1 cellular context compared by ENCODE assay signal in the genomic region with DNA sequence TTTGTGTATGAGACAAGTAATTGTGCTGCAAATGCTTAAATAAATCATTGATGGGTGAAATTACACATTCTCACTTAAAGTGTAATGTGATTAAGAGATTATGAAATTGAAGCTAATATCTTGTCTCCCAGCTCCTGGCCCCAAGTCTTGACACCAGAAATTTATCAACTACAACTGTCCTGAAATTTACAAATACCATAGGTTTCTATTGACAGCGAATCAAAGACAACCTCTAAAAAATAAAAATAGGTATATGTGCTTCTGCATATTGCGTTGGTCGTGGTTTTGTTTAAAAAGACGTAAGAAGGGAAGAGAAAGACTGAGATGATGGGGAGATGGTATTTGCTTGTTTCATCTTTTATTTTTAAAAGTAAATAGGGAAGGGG.
TF ChIP-seq lines count a peak whose summit lies in the region.

No MANE protein-coding gene starts in this region.

TF ChIP-seq in H1, 55 proteins besides CTCF, POLR2A, EP300 and RAD21:
- no peak for TF ChIP-seq TCF12 (IDR thresholded peaks at IDR 0.05; ENCODE audit: low read depth, low read length)
- TF ChIP-seq SP1 (IDR thresholded peaks at IDR 0.05; ENCODE audit: low read depth, low read length), result no peak
- TF ChIP-seq ASH2L (IDR thresholded peaks at IDR 0.05; ENCODE audit: low read length), result no peak
- no peak for TF ChIP-seq RFX5 (IDR thresholded peaks at IDR 0.05; ENCODE audit: borderline replicate concordance, low read depth, low read length)
- no peak for TF ChIP-seq SIX5 (IDR thresholded peaks at IDR 0.05; ENCODE audit: low read depth, low read length)
- no peak for TF ChIP-seq KDM1A (IDR thresholded peaks at IDR 0.05; ENCODE audit: borderline replicate concordance, low read length)
- no peak for TF ChIP-seq POU5F1 (IDR thresholded peaks at IDR 0.05; ENCODE audit: low read depth, low read length)
- no peak for TF ChIP-seq GABPA (IDR thresholded peaks at IDR 0.05; ENCODE audit: borderline replicate concordance, insufficient read depth, low read length)
- TF ChIP-seq, protein P1, sequence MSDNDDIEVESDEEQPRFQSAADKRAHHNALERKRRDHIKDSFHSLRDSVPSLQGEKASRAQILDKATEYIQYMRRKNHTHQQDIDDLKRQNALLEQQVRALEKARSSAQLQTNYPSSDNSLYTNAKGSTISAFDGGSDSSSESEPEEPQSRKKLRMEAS (IDR thresholded peaks at IDR 0.05), result no peak
- no peak for TF ChIP-seq CHD2 (IDR thresholded peaks at IDR 0.05; ENCODE audit: low read length)
- TF ChIP-seq KDM4A (IDR thresholded peaks at IDR 0.05; ENCODE audit: low read depth, low read length, severe bottlenecking), result no peak
- TF ChIP-seq ZNF274 (IDR thresholded peaks at IDR 0.05; ENCODE audit: borderline replicate concordance, extremely low read depth, low read length), result no peak
- TF ChIP-seq HDAC6 (IDR thresholded peaks at IDR 0.05; ENCODE audit: low read depth, low read length), result no peak
- TF ChIP-seq, protein P2, sequence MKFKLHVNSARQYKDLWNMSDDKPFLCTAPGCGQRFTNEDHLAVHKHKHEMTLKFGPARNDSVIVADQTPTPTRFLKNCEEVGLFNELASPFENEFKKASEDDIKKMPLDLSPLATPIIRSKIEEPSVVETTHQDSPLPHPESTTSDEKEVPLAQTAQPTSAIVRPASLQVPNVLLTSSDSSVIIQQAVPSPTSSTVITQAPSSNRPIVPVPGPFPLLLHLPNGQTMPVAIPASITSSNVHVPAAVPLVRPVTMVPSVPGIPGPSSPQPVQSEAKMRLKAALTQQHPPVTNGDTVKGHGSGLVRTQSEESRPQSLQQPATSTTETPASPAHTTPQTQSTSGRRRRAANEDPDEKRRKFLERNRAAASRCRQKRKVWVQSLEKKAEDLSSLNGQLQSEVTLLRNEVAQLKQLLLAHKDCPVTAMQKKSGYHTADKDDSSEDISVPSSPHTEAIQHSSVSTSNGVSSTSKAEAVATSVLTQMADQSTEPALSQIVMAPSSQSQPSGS (IDR thresholded peaks at IDR 0.05; ENCODE audit: low read length), result no peak
- no peak for TF ChIP-seq SIN3A (conservative IDR thresholded peaks at IDR 0.05 in 1 of 2, IDR thresholded peaks at IDR 0.05 in 1 of 2; ENCODE audit: low read depth in 1 of 2, low read length in 2 of 2)
- TF ChIP-seq TAF7 (optimal IDR thresholded peaks at IDR 0.05; ENCODE audit: borderline replicate concordance, low read depth, low read length), result no peak
